ENCODE assay signal across 8 cellular contexts in the genomic region with DNA sequence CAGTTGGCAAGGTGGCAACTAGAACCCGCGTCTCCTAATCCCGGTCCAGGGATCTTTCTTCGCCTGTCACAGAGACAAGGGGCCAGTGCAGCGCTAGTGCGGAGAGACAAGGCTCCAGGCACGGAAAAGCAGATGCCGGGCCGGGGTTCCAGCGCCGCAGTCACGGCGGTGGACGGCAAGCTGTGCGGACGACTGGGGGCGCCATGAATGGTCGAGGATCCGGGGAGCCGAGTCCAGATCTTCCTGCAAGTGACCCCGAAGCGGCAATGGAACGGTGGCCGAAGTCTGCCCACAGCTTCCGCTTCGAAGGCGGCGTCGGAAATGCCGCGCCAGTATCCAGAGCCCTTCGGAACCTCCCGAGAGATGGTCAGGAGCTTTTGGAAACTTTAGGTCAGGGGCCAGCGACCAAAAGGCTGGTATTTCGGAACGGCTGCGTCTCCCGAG.
DNase-seq lines count a peak whose midpoint lies in the region; ATAC-seq and TF ChIP-seq lines count a peak whose summit lies in the region.

No MANE protein-coding gene starts in this region.

- H3K9me3 Mint-ChIP-seq in stimulated activated naive CD8-positive, alpha-beta T cell treated with anti-CD3 and anti-CD28 coated beads, Interleukin-15, Interleukin-2, amounts not matched to agents 100 ng/mL and 50 ng/mL, for 24 hours, result no peaks in the 10 kb centered on the region
- H3K9me3 Mint-ChIP-seq in nephron progenitor cell, result no peaks in the 10 kb centered on the region

- H3K27me3 Mint-ChIP-seq in stimulated activated naive CD8-positive, alpha-beta T cell treated with anti-CD3 and anti-CD28 coated beads, Interleukin-15, Interleukin-2, amounts not matched to agents 100 ng/mL and 50 ng/mL, for 24 hours, result no peaks in the 10 kb centered on the region
- H3K27me3 Mint-ChIP-seq in nephron progenitor cell (ENCODE audit: low read depth, poor library complexity), result no peaks in the 10 kb centered on the region

- no peak for DNase-seq in stimulated activated naive CD8-positive, alpha-beta T cell treated with anti-CD3 and anti-CD28 coated beads, Interleukin-15, Interleukin-2, amounts not matched to agents 100 U/mL and 50 U/mL, for 24 hours
- DNase-seq in epithelial cell of esophagus (ENCODE audit: low read depth) (no peak), nephron progenitor cell (peak; percentile 66), NCI-H526 treated with DMSO at 0.1 percent for 48 hours (lab: John Stamatoyannopoulos, UW) (no peak)

- peaks cover 43% of the 10 kb centered on the region for H3K4me1 Mint-ChIP-seq in stimulated activated naive CD8-positive, alpha-beta T cell treated with anti-CD3 and anti-CD28 coated beads, Interleukin-15, Interleukin-2, amounts not matched to agents 100 ng/mL and 50 ng/mL, for 24 hours (ENCODE audit: low read depth)
- peaks cover 25% of the 10 kb centered on the region for H3K4me1 Mint-ChIP-seq in nephron progenitor cell

- H3K27ac Mint-ChIP-seq in stimulated activated naive CD8-positive, alpha-beta T cell treated with anti-CD3 and anti-CD28 coated beads, Interleukin-15, Interleukin-2, amounts not matched to agents 100 ng/mL and 50 ng/mL, for 24 hours, result peak overlapping the region; percentile 99
- peak overlapping the region; percentile 99 for H3K27ac Mint-ChIP-seq in nephron progenitor cell

- peak overlapping the region; percentile 99 for H3K4me3 Mint-ChIP-seq in stimulated activated naive CD8-positive, alpha-beta T cell treated with anti-CD3 and anti-CD28 coated beads, Interleukin-15, Interleukin-2, amounts not matched to agents 100 ng/mL and 50 ng/mL, for 24 hours
- peak overlapping the region; percentile 99 for H3K4me3 Mint-ChIP-seq in nephron progenitor cell

- H3K36me3 Mint-ChIP-seq in stimulated activated naive CD8-positive, alpha-beta T cell treated with anti-CD3 and anti-CD28 coated beads, Interleukin-15, Interleukin-2, amounts not matched to agents 100 ng/mL and 50 ng/mL, for 24 hours (ENCODE audit: low read depth), result peaks cover 9% of the 10 kb centered on the region
- H3K36me3 Mint-ChIP-seq in nephron progenitor cell (ENCODE audit: low read depth), result peaks cover 10% of the 10 kb centered on the region

- peak overlapping the region; percentile 82 for H3K4me3 ChIP-seq in epithelial cell of esophagus (ENCODE audit: low read length)

- TF ChIP-seq CTCF in epithelial cell of esophagus (IDR thresholded peaks at IDR 0.05; ENCODE audit: insufficient read depth, low read depth, low read length, missing control alignments) (no peak), nephron progenitor cell (IDR thresholded peaks at IDR 0.05) (no peak)

- ATAC-seq in stimulated activated naive CD8-positive, alpha-beta T cell treated with anti-CD3 and anti-CD28 coated beads, Interleukin-15, Interleukin-2, amounts not matched to agents 100 U/mL and 50 U/mL, for 24 hours, result no peak
- peak; percentile 17 for ATAC-seq in HG02973 (IDR thresholded peaks at IDR 0.05; ENCODE audit: unreplicated experiment)
- peak; percentile 61 for ATAC-seq in SK-N-SH treated with all-trans-retinoic acid at 6 μM for 48 hours
- ATAC-seq in GM21737 (IDR thresholded peaks at IDR 0.05; ENCODE audit: unreplicated experiment), result no peak

TF ChIP-seq in SK-N-SH treated with all-trans-retinoic acid at 6 μM for 48 hours, 23 proteins besides CTCF, POLR2A, EP300 and RAD21:
- no peak for TF ChIP-seq RARB (CRISPR knock-in tag; IDR thresholded peaks at IDR 0.05)
- TF ChIP-seq BACH2 (CRISPR knock-in tag; IDR thresholded peaks at IDR 0.05; ENCODE audit: borderline replicate concordance), result 0 out of 2 replicates have a peak, but pooled peaks have one; percentile 34
TF ChIP-seq in SK-N-SH treated with all-trans-retinoic acid at 6 μM for 48 hours: peak in this region for 1.

Comparison
In these comparisons a context has a peak if more than half of its experiments do, and no peak if none do; other contexts are left out.
1. ATAC-seq: peak in HG02973 (single experiment) and SK-N-SH treated with all-trans-retinoic acid at 6 μM for 48 hours (single experiment); none in stimulated activated naive CD8-positive, alpha-beta T cell treated with anti-CD3 and anti-CD28 coated beads, Interleukin-15, Interleukin-2, amounts not matched to agents 100 U/mL and 50 U/mL, for 24 hours (single experiment) and GM21737 (single experiment).